ENCODE assay signal across 1 cellular context in genomic region chr2:33208400-33208799, GRCh38.
TF ChIP-seq lines count a peak whose summit lies in the region.

No MANE protein-coding gene starts in this region.

TF ChIP-seq in HCT116, 20 proteins besides CTCF, POLR2A, EP300 and RAD21 (continued from another document):
- TF ChIP-seq REST (IDR thresholded peaks at IDR 0.05; ENCODE audit: low read depth) (no peak), YY1 (IDR thresholded peaks at IDR 0.05; ENCODE audit: extremely low read depth, insufficient replicate concordance, low read depth, low read length) (no peak), ELF1 (IDR thresholded peaks at IDR 0.05; ENCODE audit: borderline replicate concordance, low read depth) (no peak), EZH2 (IDR thresholded peaks at IDR 0.05) (no peak), POLR2AphosphoS5 (IDR thresholded peaks at IDR 0.05; ENCODE audit: low read depth, low read length) (no peak), EGR1 (IDR thresholded peaks at IDR 0.05; ENCODE audit: low read depth) (no peak), MAX (IDR thresholded peaks at IDR 0.05) (no peak), SIN3A (IDR thresholded peaks at IDR 0.05; ENCODE audit: low read depth) (no peak), ZNF274 (IDR thresholded peaks at IDR 0.05; ENCODE audit: low read depth, low read length) (no peak), SRF (IDR thresholded peaks at IDR 0.05; ENCODE audit: low read depth) (no peak), CEBPB (IDR thresholded peaks at IDR 0.05; ENCODE audit: low read depth) (no peak), TCF7L2 (IDR thresholded peaks at IDR 0.05; ENCODE audit: borderline replicate concordance, extremely low read depth, insufficient read depth, insufficient read length) (no peak), ZFX (IDR thresholded peaks at IDR 0.05) (no peak), EZH2phosphoT487 (IDR thresholded peaks at IDR 0.05; ENCODE audit: borderline replicate concordance) (no peak)
- TF ChIP-seq, protein P1, sequence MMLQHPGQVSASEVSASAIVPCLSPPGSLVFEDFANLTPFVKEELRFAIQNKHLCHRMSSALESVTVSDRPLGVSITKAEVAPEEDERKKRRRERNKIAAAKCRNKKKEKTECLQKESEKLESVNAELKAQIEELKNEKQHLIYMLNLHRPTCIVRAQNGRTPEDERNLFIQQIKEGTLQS (IDR thresholded peaks at IDR 0.05): no peak
- TF ChIP-seq, protein P2, sequence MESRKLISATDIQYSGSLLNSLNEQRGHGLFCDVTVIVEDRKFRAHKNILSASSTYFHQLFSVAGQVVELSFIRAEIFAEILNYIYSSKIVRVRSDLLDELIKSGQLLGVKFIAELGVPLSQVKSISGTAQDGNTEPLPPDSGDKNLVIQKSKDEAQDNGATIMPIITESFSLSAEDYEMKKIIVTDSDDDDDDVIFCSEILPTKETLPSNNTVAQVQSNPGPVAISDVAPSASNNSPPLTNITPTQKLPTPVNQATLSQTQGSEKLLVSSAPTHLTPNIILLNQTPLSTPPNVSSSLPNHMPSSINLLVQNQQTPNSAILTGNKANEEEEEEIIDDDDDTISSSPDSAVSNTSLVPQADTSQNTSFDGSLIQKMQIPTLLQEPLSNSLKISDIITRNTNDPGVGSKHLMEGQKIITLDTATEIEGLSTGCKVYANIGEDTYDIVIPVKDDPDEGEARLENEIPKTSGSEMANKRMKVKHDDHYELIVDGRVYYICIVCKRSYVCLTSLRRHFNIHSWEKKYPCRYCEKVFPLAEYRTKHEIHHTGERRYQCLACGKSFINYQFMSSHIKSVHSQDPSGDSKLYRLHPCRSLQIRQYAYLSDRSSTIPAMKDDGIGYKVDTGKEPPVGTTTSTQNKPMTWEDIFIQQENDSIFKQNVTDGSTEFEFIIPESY (IDR thresholded peaks at IDR 0.05; ENCODE audit: extremely low read depth, insufficient replicate concordance, low read length): no peak
